In the genomic region with DNA sequence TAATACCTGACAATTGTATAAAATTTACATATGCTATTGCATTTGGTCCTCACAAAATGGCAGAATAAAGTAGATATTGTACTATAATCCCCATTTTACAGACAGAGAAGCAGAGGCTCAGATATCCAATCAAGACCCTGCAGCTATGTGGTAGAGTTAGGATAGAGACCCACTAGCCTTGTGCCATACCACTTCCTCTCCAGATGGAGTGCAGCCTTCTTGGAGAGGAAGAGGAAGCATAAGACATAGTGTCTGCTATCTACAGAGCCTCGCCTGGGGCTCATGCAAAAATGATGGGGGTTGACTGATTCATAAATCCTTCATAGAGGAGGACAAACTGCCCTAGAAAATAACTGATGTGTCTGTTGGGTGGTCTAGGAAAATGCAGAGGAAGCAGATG, we compare ENCODE assay signal across 20 cellular contexts.
"Had no signal": no experiment of that assay in that cellular context is flagged by ENCODE, and none has a peak within 500 bp of the region (broad histone marks: within the 10 kb centered on the region; RNA-seq: fewer than 3 reads in every experiment).

No MANE protein-coding gene starts in this region.

- DNase-seq: activated CD4-positive, alpha-beta memory T cell treated with anti-CD3 and anti-CD28 coated beads, Interleukin-2, amount 10 ng/mL, durations not matched to agents 7 days and 5 days; activated CD4-positive, alpha-beta T cell treated with anti-CD3 and anti-CD28 coated beads, Interleukin-2, amount 10 ng/mL, durations not matched to agents 24 days and 14 days; activated gamma-delta T cell; aorta; effector CD4-positive, alpha-beta T cell; foreskin fibroblast; immature natural killer cell; lower lobe of right lung; mesendoderm; mucosa of descending colon; naive B cell; occipital lobe; right lobe of liver; small intestine; stimulated activated CD8-positive, alpha-beta memory T cell treated with anti-CD3 and anti-CD28 coated beads, Interleukin-4, amount 100 ng/mL, for 48 hours; stimulated activated naive B cell treated with anti-CD40 and anti-IgM and Interleukin-4, amounts not matched to agents 10 μg/mL and 1 μg/mL and 100 μg/mL, for 72 hours; T-helper 17 cell; testis had no signal

- H3K27me3 ChIP-seq: right lobe of liver, testis had no signal

- H3K36me3 ChIP-seq: lower lobe of right lung, right lobe of liver had no signal

- H3K9me3 ChIP-seq: lower lobe of right lung, mucosa of descending colon, right lobe of liver, testis had no signal

- H3K27ac ChIP-seq: lower lobe of right lung, right lobe of liver, testis had no signal

- ATAC-seq: activated CD4-positive, CD25-positive, alpha-beta regulatory T cell treated with anti-CD3 and anti-CD28 coated beads, Interleukin-2, amount 50 U/mL, for 24 hours; left lobe of liver; lower lobe of right lung; mucosa of descending colon; right lobe of liver; stimulated activated naive B cell treated with anti-CD40 and anti-IgM and Interleukin-4, amounts not matched to agents 10 μg/mL and 1 μg/mL and 100 μg/mL, for 72 hours; T-helper 17 cell had no signal

- H3K4me1 ChIP-seq: lower lobe of right lung, testis had no signal

- H3K4me3 ChIP-seq: lower lobe of right lung, mucosa of descending colon, right lobe of liver, testis had no signal
